In the genomic region with DNA sequence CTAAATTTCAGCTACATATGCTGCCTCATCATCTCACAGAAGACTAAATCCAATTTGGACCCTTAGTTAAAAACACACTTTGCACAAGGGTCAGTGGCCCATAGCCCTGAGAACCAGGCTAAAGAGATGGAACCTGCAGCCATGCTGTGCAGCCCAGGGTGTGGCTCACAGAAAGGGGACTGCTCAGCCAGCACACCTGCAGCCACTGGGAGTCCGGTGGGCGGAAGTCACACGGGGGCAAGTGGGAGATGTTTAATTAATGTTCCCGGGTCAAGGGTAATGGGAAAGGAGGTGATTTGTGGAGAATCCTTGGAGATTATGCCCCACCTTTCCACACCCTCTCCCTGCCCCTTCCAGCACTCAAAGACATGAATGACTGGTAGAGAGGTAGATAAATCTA, we compare ENCODE assay signal across 29 cellular contexts.
"Had no signal": no experiment of that assay in that cellular context is flagged by ENCODE, and none has a peak within 500 bp of the region (broad histone marks: within the 10 kb centered on the region; RNA-seq: fewer than 3 reads in every experiment).

No MANE protein-coding gene starts in this region.

- H3K9me3 Mint-ChIP-seq: dendritic cell treated with granulocyte-macrophage colony-stimulating factor and Interleukin-4, amounts not matched to agents 40 ng/mL and 50 ng/mL, for 4 days had no signal

- H3K27me3 ChIP-seq: colonic mucosa, dorsolateral prefrontal cortex, esophagus squamous epithelium, foreskin keratinocyte, gastrocnemius medialis, gastroesophageal sphincter, heart right ventricle, hepatocyte had no signal

- H3K4me3 Mint-ChIP-seq: dendritic cell treated with granulocyte-macrophage colony-stimulating factor and Interleukin-4, amounts not matched to agents 40 ng/mL and 50 ng/mL, for 4 days; effector memory CD8-positive, alpha-beta T cell; endodermal cell had no signal

- ATAC-seq: effector memory CD8-positive, alpha-beta T cell; esophagus mucosa; foreskin keratinocyte; gastrocnemius medialis; gastroesophageal sphincter; heart left ventricle; heart right ventricle had no signal

- H3K27ac Mint-ChIP-seq: dendritic cell treated with granulocyte-macrophage colony-stimulating factor and Interleukin-4, amounts not matched to agents 40 ng/mL and 50 ng/mL, for 4 days; effector memory CD8-positive, alpha-beta T cell; endodermal cell had no signal

- H3K36me3 ChIP-seq: colonic mucosa, esophagus squamous epithelium, gastrocnemius medialis, heart left ventricle, heart right ventricle had no signal

- H3K9me3 ChIP-seq: colonic mucosa, esophagus squamous epithelium, gastrocnemius medialis, gastroesophageal sphincter, heart left ventricle had no signal

- H3K27me3 Mint-ChIP-seq: dendritic cell treated with granulocyte-macrophage colony-stimulating factor and Interleukin-4, amounts not matched to agents 40 ng/mL and 50 ng/mL, for 4 days had no signal

- H3K4me3 ChIP-seq: colonic mucosa, coronary artery, dorsolateral prefrontal cortex, esophagus squamous epithelium, gastrocnemius medialis, gastroesophageal sphincter, heart left ventricle, heart right ventricle, hepatocyte had no signal

- H3K27ac ChIP-seq: colonic mucosa, coronary artery, dorsolateral prefrontal cortex, epithelial cell of prostate, esophagus squamous epithelium, foreskin keratinocyte, gastrocnemius medialis, gastroesophageal sphincter, heart left ventricle, heart right ventricle, hepatocyte had no signal

- H3K4me1 ChIP-seq: colonic mucosa, foreskin keratinocyte, gastroesophageal sphincter, heart left ventricle, heart right ventricle had no signal

- DNase-seq: colonic mucosa; cortex of kidney; dermis blood vessel endothelial cell; dorsolateral prefrontal cortex; effector CD4-positive, alpha-beta T cell; effector CD8-positive, alpha-beta T cell; effector memory CD4-positive, alpha-beta T cell; effector memory CD8-positive, alpha-beta T cell; endodermal cell; erythroblast; esophagus squamous epithelium; foreskin fibroblast; foreskin keratinocyte; foreskin melanocyte; gastrocnemius medialis; glutamatergic neuron; head of caudate nucleus; heart left ventricle; heart right ventricle had no signal

- FAIRE-seq: colon, endometrium, endothelial cell of umbilical vein, frontal cortex had no signal
